In the genomic region with DNA sequence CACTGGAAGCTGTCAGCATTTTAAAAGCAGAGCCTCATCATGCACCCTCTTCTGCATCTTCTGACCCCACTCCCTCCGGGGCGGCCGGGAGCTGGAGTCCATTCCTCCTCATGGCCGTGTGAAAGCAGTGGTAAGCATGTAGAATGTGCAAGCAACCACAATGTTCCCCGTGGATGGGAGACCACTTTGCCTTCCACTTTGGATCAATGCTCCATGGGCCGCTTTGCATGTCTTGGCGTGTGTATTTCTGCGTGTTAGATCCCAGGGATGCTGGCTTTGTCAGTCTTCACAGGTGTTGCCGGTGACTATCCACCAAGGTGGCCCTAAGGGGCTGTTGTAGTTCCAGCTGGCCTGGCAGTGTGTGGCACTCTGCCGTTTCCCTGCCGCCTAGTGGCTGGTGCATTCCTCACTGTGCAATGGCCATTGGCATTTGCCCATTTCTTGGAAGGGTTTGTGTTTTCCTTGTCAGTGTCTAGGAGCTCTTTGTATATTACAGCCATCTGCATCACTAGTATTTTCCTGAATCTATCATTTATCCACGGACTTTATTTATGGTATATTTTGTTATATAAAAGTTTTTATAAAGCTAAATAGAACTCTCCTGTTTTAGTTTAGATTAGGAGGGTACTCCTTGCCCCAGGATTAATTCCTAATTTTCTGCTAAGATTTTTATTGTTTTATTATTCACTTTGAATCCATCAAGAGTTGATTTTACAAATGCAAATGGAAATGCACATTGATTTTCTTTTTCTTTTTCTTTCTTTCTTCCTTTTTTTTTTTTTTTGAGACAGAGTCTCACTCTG, we compare ENCODE assay signal across 8 cellular contexts. TPM values are rescaled to one million over a fixed set of nuclear protein-coding genes. Genes with fewer than 3 reads are reported as not detected.
DNase-seq lines count a peak whose midpoint lies in the region; ATAC-seq and TF ChIP-seq lines count a peak whose summit lies in the region.

No MANE protein-coding gene starts in this region.

- in situ Hi-C loops in ACHN (cut with HindIII; ENCODE audit: low pct_ligation_motif_present, low pct_unique_long_range_greater_than_20kb, low sequenced_read_pairs), result no loop called here
- in situ Hi-C loops in astrocyte of the cerebellum (cut with HindIII; ENCODE audit: low sequenced_read_pairs), result no loop called here

- peak; percentile 72 for ATAC-seq in left lobe of liver
- ATAC-seq in HG02763 (IDR thresholded peaks at IDR 0.05; ENCODE audit: unreplicated experiment), result no peak
- no peak for ATAC-seq in HG02678 (IDR thresholded peaks at IDR 0.05; ENCODE audit: unreplicated experiment)
- no peak for ATAC-seq in GM21447 (IDR thresholded peaks at IDR 0.05; ENCODE audit: unreplicated experiment)
- no peak for ATAC-seq in GM18861 (IDR thresholded peaks at IDR 0.05; ENCODE audit: unreplicated experiment)

- no peak overlapping the region for H3K4me3 ChIP-seq in astrocyte of the cerebellum (ENCODE audit: low read depth, low read length)

- peak; percentile 58 for TF ChIP-seq CTCF in astrocyte of the cerebellum (IDR thresholded peaks at IDR 0.05; ENCODE audit: low read depth, low read length, missing control alignments)

- DNase-seq in ACHN (peak; percentile 83), LHCN-M2 (ENCODE audit: low read depth) (peak; percentile 62), astrocyte of the cerebellum (ENCODE audit: low read depth) (no peak), left lobe of liver (ENCODE audit: low spot score) (peak; percentile 64)

RNA-seq across cellular contexts. Expression of gene ALDH3A1, which starts 5.8 kb away (rescaled TPM):
- total RNA-seq in LHCN-M2 (2014; rRNA removed) (not detected in 2 replicates), left lobe of liver (1.5 TPM)
- 0.10 TPM for polyA plus RNA-seq in LHCN-M2 (2012)

RNA-seq across cellular contexts. Expression of gene SLC47A2, which starts 37.5 kb away (rescaled TPM):
- not detected in 2 replicates for total RNA-seq in LHCN-M2 (2014; rRNA removed)
- 0.04 TPM for polyA plus RNA-seq in LHCN-M2 (2012)
- total RNA-seq in left lobe of liver, result not detected
